21 cellular contexts compared by ENCODE assay signal in genomic region chr1:113128116-113128515, GRCh38.
"Had no signal": no experiment of that assay in that cellular context is flagged by ENCODE, and none has a peak within 500 bp of the region (broad histone marks: within the 10 kb centered on the region; RNA-seq: fewer than 3 reads in every experiment).

No MANE protein-coding gene starts in this region.

- H3K4me1 Mint-ChIP-seq: nephron had no signal

- H3K9me3 Mint-ChIP-seq: activated naive CD8-positive, alpha-beta T cell treated with anti-CD3 and anti-CD28 coated beads for 36 hours; activated T-helper 17 cell treated with anti-CD3 and anti-CD28 coated beads, Interleukin-2, amount 50 U/mL, for 72 hours; nephron had no signal

- H3K9ac ChIP-seq: parathyroid adenoma had no signal

- H3K27ac Mint-ChIP-seq: activated T-helper 17 cell treated with anti-CD3 and anti-CD28 coated beads, Interleukin-2, amount 50 U/mL, for 72 hours; nephron had no signal

- H3K27ac ChIP-seq: colonic mucosa, heart right ventricle, parathyroid adenoma, thyroid gland had no signal

- DNase-seq: activated CD4-positive, alpha-beta T cell treated with anti-CD3 and anti-CD28 coated beads, Interleukin-2, amount 50 U/mL, for 48 hours; activated naive CD8-positive, alpha-beta T cell treated with anti-CD3 and anti-CD28 coated beads for 36 hours; amniotic stem cell; colonic mucosa; erythroblast; foreskin fibroblast; heart right ventricle; small intestine; stimulated activated CD4-positive, alpha-beta T cell treated with anti-CD3 and anti-CD28 coated beads, Interleukin-2, amount 100 ng/mL, for 48 hours; stimulated activated naive CD4-positive, alpha-beta T cell treated with Interleukin-2 at 50 U/mL for 16 hours; substantia nigra; T-helper 9 cell; thyroid gland had no signal

- H3K4me1 ChIP-seq: colonic mucosa, parathyroid adenoma had no signal

- H3K27me3 Mint-ChIP-seq: activated naive CD8-positive, alpha-beta T cell treated with anti-CD3 and anti-CD28 coated beads for 36 hours; activated T-helper 17 cell treated with anti-CD3 and anti-CD28 coated beads, Interleukin-2, amount 50 U/mL, for 72 hours had no signal

- FAIRE-seq: bronchial epithelial cell, keratinocyte, small intestine had no signal

- H3K4me3 Mint-ChIP-seq: activated naive CD8-positive, alpha-beta T cell treated with anti-CD3 and anti-CD28 coated beads for 36 hours; activated T-helper 17 cell treated with anti-CD3 and anti-CD28 coated beads, Interleukin-2, amount 50 U/mL, for 72 hours; nephron had no signal

- H3K79me2 ChIP-seq: parathyroid adenoma had no signal

- H2AFZ ChIP-seq: parathyroid adenoma had no signal

- ATAC-seq: activated T-helper 17 cell treated with anti-CD3 and anti-CD28 coated beads, Interleukin-2, amount 50 U/mL, for 72 hours; heart right ventricle; left lobe of liver; sciatic nerve had no signal

- H3K9me3 ChIP-seq: colonic mucosa, heart right ventricle, thyroid gland had no signal

- H3K4me3 ChIP-seq: colonic mucosa, heart right ventricle, lung, thyroid gland had no signal

- H3K27me3 ChIP-seq: colonic mucosa, heart right ventricle, thyroid gland had no signal
